ENCODE assay signal across 14 cellular contexts in the genomic region with DNA sequence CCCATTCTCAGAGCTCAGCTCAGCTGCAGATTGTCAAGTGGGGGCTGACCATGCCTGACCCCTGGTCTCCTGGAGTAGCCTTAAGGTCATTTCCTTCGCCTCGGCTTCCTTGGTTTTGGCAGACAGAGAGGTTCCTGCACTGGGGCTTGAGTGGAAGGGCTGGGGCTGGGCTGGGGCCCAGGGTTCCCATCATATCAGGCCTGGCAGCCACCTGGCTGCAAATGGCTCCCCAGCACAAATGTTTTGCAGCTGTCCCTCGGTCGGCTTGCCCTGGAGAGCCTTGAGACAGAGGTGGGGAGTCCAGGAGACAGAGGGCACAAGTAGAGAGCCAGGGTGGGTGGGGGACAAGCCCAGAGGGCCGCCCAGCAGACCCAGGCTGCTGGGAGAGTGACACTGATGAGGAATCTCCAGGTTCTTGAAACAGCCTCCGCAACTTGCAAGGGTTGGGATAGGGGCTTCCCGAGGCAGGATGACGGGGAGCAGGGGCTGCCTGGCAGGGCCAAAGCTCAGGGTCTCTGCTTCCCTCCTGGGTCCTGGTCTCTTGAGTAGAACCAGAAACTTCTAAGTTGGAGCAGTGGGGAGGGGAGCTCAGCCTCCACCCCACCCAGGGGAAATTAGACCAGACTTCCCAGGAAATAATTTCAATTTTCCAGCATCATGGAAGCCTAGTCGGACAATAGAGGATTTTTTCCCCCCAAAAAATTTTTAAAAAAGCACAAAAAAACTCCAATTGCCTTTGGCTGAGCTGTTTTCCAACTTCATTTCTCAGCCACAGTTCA. TPM values are rescaled to one million over a fixed set of nuclear protein-coding genes. Genes with fewer than 3 reads are reported as not detected.
DNase-seq lines count a peak whose midpoint lies in the region; ATAC-seq and TF ChIP-seq lines count a peak whose summit lies in the region.
"Had no signal": no experiment of that assay in that cellular context is flagged by ENCODE, and none has a peak within 500 bp of the region (broad histone marks: within the 10 kb centered on the region; RNA-seq: fewer than 3 reads in every experiment).

No MANE protein-coding gene starts in this region.

- peaks cover 2% of the 10 kb centered on the region for H3K36me3 Mint-ChIP-seq in chondrocyte (ENCODE audit: low read depth)

- H3K27me3 ChIP-seq in HUES48 (ENCODE audit: control insufficient read depth, insufficient read depth, low read length), result no peaks in the 10 kb centered on the region
- no peaks in the 10 kb centered on the region for H3K27me3 ChIP-seq in gastrocnemius medialis
- H3K27me3 ChIP-seq: BLaER1 treated with 17β-estradiol and CSF1 and Interleukin-3, amounts not matched to agents 10 nM and 100 nM had no signal

- peaks cover 2% of the 10 kb centered on the region; the same call in 1 of the 2 replicates for H3K36me3 ChIP-seq in HUES48 (ENCODE audit: control insufficient read depth, insufficient read depth, low read length)
- H3K36me3 ChIP-seq in gastrocnemius medialis, result no peaks in the 10 kb centered on the region

- no peak for DNase-seq in chondrocyte (ENCODE audit: low spot score)
- DNase-seq in left lobe of liver (ENCODE audit: low spot score), result no peak
- DNase-seq in gastrocnemius medialis, result no peak
- DNase-seq in NOMO-1 treated with dmso at 0.1 percent for 144 hours (lab: John Stamatoyannopoulos, UW; ENCODE audit: unreplicated experiment), result no peak
- no peak for DNase-seq in activated CD4-positive, alpha-beta T cell treated with anti-CD3 and anti-CD28 coated beads for 1 hour
- DNase-seq in NCI-H524 treated with DMSO at 0.1 percent for 48 hours (lab: John Stamatoyannopoulos, UW), result no peak
- no peak for DNase-seq in cerebellum (ENCODE audit: low spot score)
- DNase-seq: activated CD4-positive, alpha-beta T cell treated with anti-CD3 and anti-CD28 coated beads, Interleukin-2, amount 50 U/mL, for 1 hour; lower lobe of right lung; NCI-H226; stimulated activated CD4-positive, alpha-beta T cell treated with anti-CD3 and anti-CD28 coated beads, Interleukin-2, amount 100 ng/mL, for 24 hours had no signal

- H3K4me3 Mint-ChIP-seq in chondrocyte (ENCODE audit: unreplicated experiment), result no peak overlapping the region
- H3K4me3 Mint-ChIP-seq: T-helper 2 cell treated with Interferon-gamma antibody and Interleukin-4, amounts not matched to agents 5 μg/mL and 100 μg/mL, for 36 hours had no signal

- H3K9me3 ChIP-seq in HUES48 (ENCODE audit: control insufficient read depth, insufficient read depth, low read length) (no peaks in the 10 kb centered on the region), gastrocnemius medialis (no peaks in the 10 kb centered on the region)
- H3K9me3 ChIP-seq: BLaER1 treated with 17β-estradiol and CSF1 and Interleukin-3, amounts not matched to agents 10 nM and 100 nM; lower lobe of right lung had no signal

- H3K4me1 Mint-ChIP-seq in chondrocyte (ENCODE audit: low read depth), result peaks cover 40% of the 10 kb centered on the region

- peak; percentile 10 for ATAC-seq in left lobe of liver
- no peak for ATAC-seq in gastrocnemius medialis

- in situ Hi-C loops in gastrocnemius medialis (cut with MboI; ENCODE audit: low sequenced_read_pairs in 4 of 4), result no loop called here

- H3K9me3 Mint-ChIP-seq in chondrocyte (ENCODE audit: low read depth), result no peaks in the 10 kb centered on the region
- H3K9me3 Mint-ChIP-seq: T-helper 2 cell treated with Interferon-gamma antibody and Interleukin-4, amounts not matched to agents 5 μg/mL and 100 μg/mL, for 36 hours had no signal

- H3K4me1 ChIP-seq in HUES48 (ENCODE audit: control insufficient read depth, insufficient read depth, low read length), result peaks cover 21% of the 10 kb centered on the region
- H3K4me1 ChIP-seq in gastrocnemius medialis, result peaks cover 0 to 10% of the 10 kb centered on the region in 2 donors

- no peak overlapping the region for H3K4me3 ChIP-seq in HUES48 (ENCODE audit: low read depth, low read length)
- H3K4me3 ChIP-seq in gastrocnemius medialis, result no peak overlapping the region
- H3K4me3 ChIP-seq: BLaER1 treated with 17β-estradiol and CSF1 and Interleukin-3, amounts not matched to agents 10 nM and 100 nM; lower lobe of right lung had no signal

- 0 out of 2 replicates have a peak overlapping the region, but pooled peaks have one; percentile 15 for H3K9ac ChIP-seq in HUES48 (ENCODE audit: low read depth, low read length)

- no peak for TF ChIP-seq CTCF in chondrocyte (IDR thresholded peaks at IDR 0.05)
- TF ChIP-seq CTCF in gastrocnemius medialis (IDR thresholded peaks at IDR 0.05 in 4 of 5, conservative IDR thresholded peaks at IDR 0.05 in 1 of 5), result no peak

- H3K27ac ChIP-seq in HUES48 (ENCODE audit: low read depth, low read length) (peak overlapping the region; percentile 41), gastrocnemius medialis (peak overlapping the region in 3 of 4 donors; percentile 10 to 60 (median 45))
- H3K27ac ChIP-seq: BLaER1 treated with 17β-estradiol and CSF1 and Interleukin-3, amounts not matched to agents 10 nM and 100 nM; lower lobe of right lung had no signal

- intact Hi-C loops in gastrocnemius medialis (cut with DNase I; ENCODE audit: low total_unique reads), result no loop called here

- TF ChIP-seq POLR2A in gastrocnemius medialis (IDR thresholded peaks at IDR 0.05), result no peak

- H3K27me3 Mint-ChIP-seq in chondrocyte (ENCODE audit: low read depth), result no peaks in the 10 kb centered on the region

- peak overlapping the region; percentile 32 for H3K27ac Mint-ChIP-seq in chondrocyte (ENCODE audit: unreplicated experiment)

RNA-seq across cellular contexts. Expression of gene IGFBP4, which starts 19.3 kb away (rescaled TPM):
- total RNA-seq in chondrocyte (351 to 496 TPM (median 486 TPM) in 3 replicates), left lobe of liver (501 TPM), gastrocnemius medialis (10 to 100 TPM; 14.5 to 56.8 (median 36.5) TPM), cerebellum (14.5 TPM)

RNA-seq across cellular contexts. Expression of gene TNS4, which starts 38.9 kb away (rescaled TPM):
- total RNA-seq in chondrocyte, result 0.39 TPM in 1 of 3 replicates, not detected in the others
- 0.13 TPM for total RNA-seq in left lobe of liver
- total RNA-seq in gastrocnemius medialis, result under 1 TPM in 1 of 4 donors, not detected in 3; 0.18 TPM
- not detected for total RNA-seq in cerebellum

RNA-seq across cellular contexts. Expression of gene TOP2A, which starts 44.8 kb away (rescaled TPM):
- total RNA-seq in chondrocyte (24.6 to 28.2 TPM (median 27.8 TPM) in 3 replicates), left lobe of liver (1.8 TPM), gastrocnemius medialis (1 to 10 TPM in 2 of 4 donors, under 1 TPM in 2; 0.26 to 1.6 (median 1.0) TPM), cerebellum (58.3 TPM)
